Comparison of ENCODE assay signal across 8 cellular contexts in the genomic region with DNA sequence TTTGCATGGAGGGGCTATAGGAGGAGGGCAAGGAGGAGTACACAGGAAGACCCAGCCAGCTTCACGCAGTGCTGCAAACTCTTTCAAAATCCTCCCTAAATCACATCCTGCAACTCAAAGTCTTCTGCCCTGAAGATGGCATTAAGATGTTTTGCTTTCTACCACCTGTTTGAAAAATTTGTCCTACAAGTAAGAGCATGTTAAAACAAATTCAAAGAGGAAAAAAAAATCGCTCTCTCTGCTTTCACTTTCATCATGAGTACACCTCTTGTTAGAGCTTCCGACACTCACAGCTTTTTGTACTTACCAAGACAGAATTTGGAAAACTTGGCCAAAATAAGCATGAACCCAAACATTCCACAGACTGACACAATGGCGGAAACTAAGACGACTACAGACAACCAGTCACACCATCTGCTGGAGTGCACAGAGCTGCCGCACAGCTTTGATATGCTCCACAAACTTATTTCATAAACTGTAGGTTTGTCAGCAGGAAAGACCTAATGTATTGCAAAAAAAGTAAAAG. TPM values are rescaled to one million over a fixed set of nuclear protein-coding genes. Genes with fewer than 3 reads are reported as not detected.
DNase-seq lines count a peak whose midpoint lies in the region; ATAC-seq and TF ChIP-seq lines count a peak whose summit lies in the region.

No MANE protein-coding gene starts in this region.

- H3K36me3 ChIP-seq in BJ (ENCODE audit: control insufficient read depth, insufficient read depth, low read length) (no peaks in the 10 kb centered on the region), left ventricle myocardium inferior (no peaks in the 10 kb centered on the region), endodermal cell (ENCODE audit: control insufficient read depth, insufficient read depth, low read length) (no peaks in the 10 kb centered on the region)

- 96 to 100% methylated on average over 5 to 6 of the region's 6 CpGs for WGBS in endodermal cell (ENCODE audit: insufficient coverage in 1 of 2, insufficient read length in 1 of 2), 2 experiments

- H3K4me3 ChIP-seq in BJ (ENCODE audit: low read depth, low read length) (peak overlapping the region; percentile 31), left ventricle myocardium inferior (peak overlapping the region; percentile 62), endodermal cell (ENCODE audit: low read length) (no peak overlapping the region)

- ATAC-seq in GM19035 (IDR thresholded peaks at IDR 0.05; ENCODE audit: unreplicated experiment) (peak; percentile 69), HG03354 (IDR thresholded peaks at IDR 0.05; ENCODE audit: poor library complexity, severe bottlenecking, unreplicated experiment) (peak; percentile 71)
- ATAC-seq in activated T-helper 17 cell treated with anti-CD3 and anti-CD28 coated beads, Interleukin-2, amount 50 U/mL, for 72 hours (replicated peaks): peak; percentile 71

- H3K9me3 ChIP-seq in left ventricle myocardium inferior (replicated peaks) (no peaks in the 10 kb centered on the region), endodermal cell (ENCODE audit: control insufficient read depth, low read length) (no peaks in the 10 kb centered on the region)

- peaks cover 6% of the 10 kb centered on the region for H3K36me3 Mint-ChIP-seq in activated T-helper 17 cell treated with anti-CD3 and anti-CD28 coated beads, Interleukin-2, amount 50 U/mL, for 72 hours (ENCODE audit: low read depth)
- H3K36me3 Mint-ChIP-seq in stimulated activated naive CD8-positive, alpha-beta T cell treated with anti-CD3 and anti-CD28 coated beads, Interleukin-15, Interleukin-2, amounts not matched to agents 100 ng/mL and 50 ng/mL, for 24 hours (ENCODE audit: low read depth): no peaks in the 10 kb centered on the region
- H3K36me3 Mint-ChIP-seq in endodermal cell (ENCODE audit: low read depth): no peaks in the 10 kb centered on the region

- POLR2A ChIA-PET in BJ (lab: Charles Lee): no interaction called here

- DNase-seq in BJ (ENCODE audit: low read depth): no peak
- no peak for DNase-seq in left ventricle myocardium inferior
- no peak for DNase-seq in endodermal cell
- no peak for DNase-seq in COLO668 (lab: John Stamatoyannopoulos, UW; ENCODE audit: unreplicated experiment)

- H3K4me1 ChIP-seq in left ventricle myocardium inferior (peaks cover 18% of the 10 kb centered on the region), endodermal cell (ENCODE audit: control insufficient read depth, insufficient read depth, low read length) (no peaks in the 10 kb centered on the region)

- peaks cover 22% of the 10 kb centered on the region for H3K4me1 Mint-ChIP-seq in activated T-helper 17 cell treated with anti-CD3 and anti-CD28 coated beads, Interleukin-2, amount 50 U/mL, for 72 hours
- peaks cover 48% of the 10 kb centered on the region for H3K4me1 Mint-ChIP-seq in stimulated activated naive CD8-positive, alpha-beta T cell treated with anti-CD3 and anti-CD28 coated beads, Interleukin-15, Interleukin-2, amounts not matched to agents 100 ng/mL and 50 ng/mL, for 24 hours (ENCODE audit: low read depth)
- H3K4me1 Mint-ChIP-seq in endodermal cell: peaks cover 10% of the 10 kb centered on the region

- H3K27ac ChIP-seq in left ventricle myocardium inferior (replicated peaks): peak overlapping the region; percentile 77
- no peak overlapping the region for H3K27ac ChIP-seq in endodermal cell (ENCODE audit: low read depth, low read length)

- peak overlapping the region; percentile 98 for H3K4me3 Mint-ChIP-seq in activated T-helper 17 cell treated with anti-CD3 and anti-CD28 coated beads, Interleukin-2, amount 50 U/mL, for 72 hours
- H3K4me3 Mint-ChIP-seq in stimulated activated naive CD8-positive, alpha-beta T cell treated with anti-CD3 and anti-CD28 coated beads, Interleukin-15, Interleukin-2, amounts not matched to agents 100 ng/mL and 50 ng/mL, for 24 hours: peak overlapping the region; percentile 84
- H3K4me3 Mint-ChIP-seq in endodermal cell: no peak overlapping the region

- no peak for TF ChIP-seq CTCF in BJ (IDR thresholded peaks at IDR 0.05; ENCODE audit: insufficient read depth, low read depth, low read length)
- TF ChIP-seq CTCF in left ventricle myocardium inferior (IDR thresholded peaks at IDR 0.05; ENCODE audit: borderline replicate concordance): no peak
- no peak for TF ChIP-seq CTCF in endodermal cell (conservative IDR thresholded peaks at IDR 0.05)

- H3K27ac Mint-ChIP-seq in activated T-helper 17 cell treated with anti-CD3 and anti-CD28 coated beads, Interleukin-2, amount 50 U/mL, for 72 hours: peak overlapping the region; percentile 98
- peak overlapping the region; percentile 94 for H3K27ac Mint-ChIP-seq in stimulated activated naive CD8-positive, alpha-beta T cell treated with anti-CD3 and anti-CD28 coated beads, Interleukin-15, Interleukin-2, amounts not matched to agents 100 ng/mL and 50 ng/mL, for 24 hours
- no peak overlapping the region for H3K27ac Mint-ChIP-seq in endodermal cell

- CTCF ChIA-PET in BJ (lab: Yijun Ruan, JAX): interaction anchor here (0.8 to 1.9 kb wide), 3 partner anchors 12 to 317 kb away, joined by 3 to 10 read pairs (median 3); no protein-coding TSS in a partner anchor

- H3K27me3 ChIP-seq in BJ (ENCODE audit: control insufficient read depth, insufficient read depth, low read length) (no peaks in the 10 kb centered on the region), left ventricle myocardium inferior (ENCODE audit: low read depth) (no peaks in the 10 kb centered on the region), endodermal cell (ENCODE audit: control insufficient read depth, insufficient read depth, low read length, poor library complexity, severe bottlenecking) (no peaks in the 10 kb centered on the region)

- no peak overlapping the region for H3K9ac ChIP-seq in endodermal cell (ENCODE audit: extremely low read depth, low read length, poor library complexity, severe bottlenecking)

- intact Hi-C loops in left ventricle myocardium inferior (cut with micrococcal nuclease): no loop called here

- H3K27me3 Mint-ChIP-seq in activated T-helper 17 cell treated with anti-CD3 and anti-CD28 coated beads, Interleukin-2, amount 50 U/mL, for 72 hours: no peaks in the 10 kb centered on the region
- no peaks in the 10 kb centered on the region for H3K27me3 Mint-ChIP-seq in stimulated activated naive CD8-positive, alpha-beta T cell treated with anti-CD3 and anti-CD28 coated beads, Interleukin-15, Interleukin-2, amounts not matched to agents 100 ng/mL and 50 ng/mL, for 24 hours
- H3K27me3 Mint-ChIP-seq in endodermal cell (ENCODE audit: insufficient read depth): no peaks in the 10 kb centered on the region

- no peaks in the 10 kb centered on the region for H3K9me3 Mint-ChIP-seq in activated T-helper 17 cell treated with anti-CD3 and anti-CD28 coated beads, Interleukin-2, amount 50 U/mL, for 72 hours
- H3K9me3 Mint-ChIP-seq in stimulated activated naive CD8-positive, alpha-beta T cell treated with anti-CD3 and anti-CD28 coated beads, Interleukin-15, Interleukin-2, amounts not matched to agents 100 ng/mL and 50 ng/mL, for 24 hours: no peaks in the 10 kb centered on the region
- no peaks in the 10 kb centered on the region for H3K9me3 Mint-ChIP-seq in endodermal cell

RNA-seq across cellular contexts. Expression of a gene that starts 21.3 kb away (rescaled TPM):
- 0.82 and 1.3 TPM in 2 replicates for polyA plus RNA-seq in BJ (2011; rRNA removed)
- polyA minus RNA-seq in BJ (2011; rRNA and poly(A)+ RNA removed): 0.43 and 1.4 TPM in 2 replicates
- 10 to 100 TPM; 23.7 to 36.3 TPM for total RNA-seq in activated T-helper 17 cell treated with anti-CD3 and anti-CD28 coated beads, Interleukin-2, amount 50 U/mL, for 72 hours
- 1.7 TPM for total RNA-seq in left ventricle myocardium inferior
- 10 to 100 TPM; 18.3 to 18.7 TPM for total RNA-seq in endodermal cell
- polyA plus RNA-seq in endodermal cell (2013, experiment 1 of 2): 4.9 TPM
- polyA plus RNA-seq in endodermal cell (2013, experiment 2 of 2): 5.1 TPM
